ENCODE assay signal across 1 cellular context in the genomic region with DNA sequence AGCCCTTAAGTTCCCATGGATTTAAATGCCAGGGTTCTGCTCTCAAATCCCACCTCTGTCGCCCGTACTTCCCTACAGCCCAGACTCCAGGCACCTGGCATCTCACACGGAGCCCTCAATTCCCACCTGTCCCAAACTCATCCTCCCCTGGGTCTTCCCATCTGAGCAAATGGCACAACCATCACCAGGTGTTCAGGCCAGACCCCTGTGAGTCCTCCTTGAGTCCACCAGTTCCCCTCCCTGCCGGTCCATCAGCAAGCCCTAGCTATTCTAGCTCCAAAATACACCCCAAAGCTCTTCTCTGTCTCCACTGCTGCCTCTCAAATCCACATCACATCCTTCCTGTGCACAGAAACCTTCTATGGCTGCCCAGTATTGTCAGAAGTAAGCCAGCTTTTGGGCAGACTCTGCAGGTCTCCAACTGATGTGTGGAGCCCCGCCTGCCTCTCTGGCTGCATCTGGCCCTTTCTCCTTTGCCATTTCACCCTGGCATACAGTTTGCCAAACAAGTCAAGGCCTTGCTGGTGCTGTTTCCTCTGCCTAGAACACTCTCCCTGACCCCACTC.
TF ChIP-seq lines count a peak whose summit lies in the region.

No MANE protein-coding gene starts in this region.

TF ChIP-seq in SK-N-SH treated with all-trans-retinoic acid at 6 μM for 48 hours, 23 proteins besides CTCF, POLR2A, EP300 and RAD21 (continued from another document):
- TF ChIP-seq, protein P1, sequence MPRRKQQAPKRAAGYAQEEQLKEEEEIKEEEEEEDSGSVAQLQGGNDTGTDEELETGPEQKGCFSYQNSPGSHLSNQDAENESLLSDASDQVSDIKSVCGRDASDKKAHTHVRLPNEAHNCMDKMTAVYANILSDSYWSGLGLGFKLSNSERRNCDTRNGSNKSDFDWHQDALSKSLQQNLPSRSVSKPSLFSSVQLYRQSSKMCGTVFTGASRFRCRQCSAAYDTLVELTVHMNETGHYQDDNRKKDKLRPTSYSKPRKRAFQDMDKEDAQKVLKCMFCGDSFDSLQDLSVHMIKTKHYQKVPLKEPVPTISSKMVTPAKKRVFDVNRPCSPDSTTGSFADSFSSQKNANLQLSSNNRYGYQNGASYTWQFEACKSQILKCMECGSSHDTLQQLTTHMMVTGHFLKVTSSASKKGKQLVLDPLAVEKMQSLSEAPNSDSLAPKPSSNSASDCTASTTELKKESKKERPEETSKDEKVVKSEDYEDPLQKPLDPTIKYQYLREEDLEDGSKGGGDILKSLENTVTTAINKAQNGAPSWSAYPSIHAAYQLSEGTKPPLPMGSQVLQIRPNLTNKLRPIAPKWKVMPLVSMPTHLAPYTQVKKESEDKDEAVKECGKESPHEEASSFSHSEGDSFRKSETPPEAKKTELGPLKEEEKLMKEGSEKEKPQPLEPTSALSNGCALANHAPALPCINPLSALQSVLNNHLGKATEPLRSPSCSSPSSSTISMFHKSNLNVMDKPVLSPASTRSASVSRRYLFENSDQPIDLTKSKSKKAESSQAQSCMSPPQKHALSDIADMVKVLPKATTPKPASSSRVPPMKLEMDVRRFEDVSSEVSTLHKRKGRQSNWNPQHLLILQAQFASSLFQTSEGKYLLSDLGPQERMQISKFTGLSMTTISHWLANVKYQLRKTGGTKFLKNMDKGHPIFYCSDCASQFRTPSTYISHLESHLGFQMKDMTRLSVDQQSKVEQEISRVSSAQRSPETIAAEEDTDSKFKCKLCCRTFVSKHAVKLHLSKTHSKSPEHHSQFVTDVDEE (CRISPR knock-in tag; IDR thresholded peaks at IDR 0.05): no peak
- TF ChIP-seq ZFP30 (CRISPR knock-in tag; IDR thresholded peaks at IDR 0.05) (no peak), TCF4 (CRISPR knock-in tag; IDR thresholded peaks at IDR 0.05; ENCODE audit: borderline replicate concordance) (no peak), ZNF565 (CRISPR knock-in tag; conservative IDR thresholded peaks at IDR 0.05; ENCODE audit: low read depth) (no peak), PPARA (CRISPR knock-in tag; IDR thresholded peaks at IDR 0.05; ENCODE audit: borderline replicate concordance) (no peak)
- TF ChIP-seq, protein P2, sequence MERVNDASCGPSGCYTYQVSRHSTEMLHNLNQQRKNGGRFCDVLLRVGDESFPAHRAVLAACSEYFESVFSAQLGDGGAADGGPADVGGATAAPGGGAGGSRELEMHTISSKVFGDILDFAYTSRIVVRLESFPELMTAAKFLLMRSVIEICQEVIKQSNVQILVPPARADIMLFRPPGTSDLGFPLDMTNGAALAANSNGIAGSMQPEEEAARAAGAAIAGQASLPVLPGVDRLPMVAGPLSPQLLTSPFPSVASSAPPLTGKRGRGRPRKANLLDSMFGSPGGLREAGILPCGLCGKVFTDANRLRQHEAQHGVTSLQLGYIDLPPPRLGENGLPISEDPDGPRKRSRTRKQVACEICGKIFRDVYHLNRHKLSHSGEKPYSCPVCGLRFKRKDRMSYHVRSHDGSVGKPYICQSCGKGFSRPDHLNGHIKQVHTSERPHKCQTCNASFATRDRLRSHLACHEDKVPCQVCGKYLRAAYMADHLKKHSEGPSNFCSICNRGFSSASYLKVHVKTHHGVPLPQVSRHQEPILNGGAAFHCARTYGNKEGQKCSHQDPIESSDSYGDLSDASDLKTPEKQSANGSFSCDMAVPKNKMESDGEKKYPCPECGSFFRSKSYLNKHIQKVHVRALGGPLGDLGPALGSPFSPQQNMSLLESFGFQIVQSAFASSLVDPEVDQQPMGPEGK (CRISPR knock-in tag; IDR thresholded peaks at IDR 0.05; ENCODE audit: borderline replicate concordance): no peak
TF ChIP-seq in SK-N-SH treated with all-trans-retinoic acid at 6 μM for 48 hours: peak in this region for 0.
